Comparison of ENCODE assay signal across 1 cellular context in genomic region chr11:639324-639977, GRCh38.
A peak's percentile ranks its signal among the peaks of the same experiment; 100 is the strongest.
TF ChIP-seq lines count a peak whose summit lies in the region.

No MANE protein-coding gene starts in this region.

TF ChIP-seq in K562, 482 proteins besides CTCF, POLR2A, EP300 and RAD21:
- TF ChIP-seq MTF1 (CRISPR knock-in tag; IDR thresholded peaks at IDR 0.05; ENCODE audit: borderline replicate concordance), result no peak
- peak; percentile 86; the same call in 1 of the 2 replicates for TF ChIP-seq ZBTB33 (CRISPR knock-in tag; IDR thresholded peaks at IDR 0.05)
- no peak for TF ChIP-seq BACH1 (tag; IDR thresholded peaks at IDR 0.05)
- no peak for TF ChIP-seq TRIM24 (IDR thresholded peaks at IDR 0.05)
- no peak for TF ChIP-seq CEBPZ (IDR thresholded peaks at IDR 0.05; ENCODE audit: borderline replicate concordance, low read depth, low read length)
- TF ChIP-seq POLR2G (IDR thresholded peaks at IDR 0.05; ENCODE audit: low read depth, low read length), result peak; percentile 68
